In genomic region chr6:160302431-160303082, GRCh38 we compare ENCODE assay signal across 9 cellular contexts. TPM values are rescaled to one million over a fixed set of nuclear protein-coding genes. Genes with fewer than 3 reads are reported as not detected.
DNase-seq lines count a peak whose midpoint lies in the region; TF ChIP-seq lines count a peak whose summit lies in the region.
"Not testable (repeated sequence)": the region's sequence is repeated elsewhere in the genome, so short reads cannot be mapped to it uniquely, and the experiment has no call there.
"Had no signal": no experiment of that assay in that cellular context is flagged by ENCODE, and none has a peak within 500 bp of the region (broad histone marks: within the 10 kb centered on the region; RNA-seq: fewer than 3 reads in every experiment).

No MANE protein-coding gene starts in this region.

- not testable (repeated sequence) for H2AK5ac ChIP-seq in mesendoderm (ENCODE audit: low read length)

- peak overlapping the region; percentile 46 for H3K27ac Mint-ChIP-seq in Calu3 (ENCODE audit: unreplicated experiment)
- peak overlapping the region; percentile 12 for H3K27ac Mint-ChIP-seq in progenitor cell of endocrine pancreas

- BruUV-seq in Calu3 (replicated peaks; lab: Mats Ljungman, UMichigan); mammary epithelial cell (replicated peaks; lab: Mats Ljungman, UMichigan): not testable (repeated sequence)

- DNase-seq in Calu3; mammary epithelial cell; hepatocyte (ENCODE audit: low spot score); progenitor cell of endocrine pancreas (ENCODE audit: low spot score, unreplicated experiment): not testable (repeated sequence)
- peak; percentile 77 for DNase-seq in amniotic epithelial cell (ENCODE audit: low read depth)
- peak; percentile 77 for DNase-seq in fibroblast of the aortic adventitia (ENCODE audit: low read depth)
- peak; percentile 93 for DNase-seq in mesendoderm

- H3K4me2 ChIP-seq in mammary epithelial cell (ENCODE audit: insufficient read depth, low read depth, low read length); hepatocyte; mesendoderm (ENCODE audit: low read length): not testable (repeated sequence)

- not testable (repeated sequence) for H3K4ac ChIP-seq in mesendoderm (ENCODE audit: low read depth, low read length)

- H3K56ac ChIP-seq in mesendoderm (ENCODE audit: low read length), result not testable (repeated sequence)

- H2AFZ ChIP-seq in mammary epithelial cell (ENCODE audit: low read depth, low read length), result peak overlapping the region; percentile 24
- not testable (repeated sequence) for H2AFZ ChIP-seq in hepatocyte

- H2BK5ac ChIP-seq in mesendoderm (ENCODE audit: low read length), result not testable (repeated sequence)

- H3K79me1 ChIP-seq in mesendoderm (ENCODE audit: low read length), result not testable (repeated sequence)

- H3K9me3 Mint-ChIP-seq in Calu3 (ENCODE audit: low read depth, unreplicated experiment) (peaks cover 10% of the 10 kb centered on the region), progenitor cell of endocrine pancreas (ENCODE audit: low read depth) (peaks cover 18% of the 10 kb centered on the region)

- not testable (repeated sequence) for TF ChIP-seq CTCF in Calu3 (IDR thresholded peaks at IDR 0.05; ENCODE audit: unreplicated experiment); mammary epithelial cell (conservative IDR thresholded peaks at IDR 0.05 in 1 of 2, IDR thresholded peaks at IDR 0.05 in 1 of 2; ENCODE audit: extremely low read depth in 1 of 2, insufficient read depth in 1 of 2, low read depth in 1 of 2, low read length in 2 of 2); fibroblast of the aortic adventitia (IDR thresholded peaks at IDR 0.05; ENCODE audit: insufficient read depth, low read length); hepatocyte (IDR thresholded peaks at IDR 0.05; ENCODE audit: poor library complexity); progenitor cell of endocrine pancreas (IDR thresholded peaks at IDR 0.05; ENCODE audit: unreplicated experiment)

- not testable (repeated sequence) for H3K9ac ChIP-seq in mammary epithelial cell (ENCODE audit: insufficient read depth, low read length); mesendoderm (ENCODE audit: low read length)

- H3K79me2 ChIP-seq in mammary epithelial cell (ENCODE audit: insufficient read depth, low read length); hepatocyte; mesendoderm (ENCODE audit: control insufficient read depth, insufficient read depth, low read length): not testable (repeated sequence)

- not testable (repeated sequence) for H3K9me2 ChIP-seq in hepatocyte (replicated peaks; ENCODE audit: insufficient read depth)

- H3K27me3 Mint-ChIP-seq in Calu3 (ENCODE audit: unreplicated experiment); progenitor cell of endocrine pancreas: not testable (repeated sequence)

- not testable (repeated sequence) for H4K8ac ChIP-seq in mesendoderm (ENCODE audit: low read depth, low read length)

- H3K23ac ChIP-seq in mesendoderm (ENCODE audit: low read length), result not testable (repeated sequence)

- H3K36me3 Mint-ChIP-seq in Calu3 (ENCODE audit: insufficient read depth, unreplicated experiment); progenitor cell of endocrine pancreas (ENCODE audit: insufficient read depth): not testable (repeated sequence)

- in situ Hi-C loops in mammary epithelial cell (cut with MboI; ENCODE audit: low sequenced_read_pairs in 2 of 2), result not testable (repeated sequence)

- H3K4me3 Mint-ChIP-seq in Calu3 (ENCODE audit: low read depth, unreplicated experiment); progenitor cell of endocrine pancreas (ENCODE audit: low read depth): not testable (repeated sequence)

- CTCF ChIA-PET in Calu3 (lab: Charles Lee); mammary epithelial cell (lab: Charles Lee; ENCODE audit: low non-redundant PET): not testable (repeated sequence)

- H3K27ac ChIP-seq in mammary epithelial cell (ENCODE audit: insufficient read depth, low read depth, low read length), result not testable (repeated sequence)
- peak overlapping the region; percentile 53 for H3K27ac ChIP-seq in hepatocyte
- H3K27ac ChIP-seq in mesendoderm (ENCODE audit: low read depth, low read length), result peak overlapping the region; percentile 41

- not testable (repeated sequence) for H3K18ac ChIP-seq in mesendoderm (ENCODE audit: low read length)

- H3K9me3 ChIP-seq in mammary epithelial cell (replicated peaks; ENCODE audit: insufficient read depth, low read length); hepatocyte (ENCODE audit: low read depth): not testable (repeated sequence)

- H3K4me1 ChIP-seq in mammary epithelial cell (ENCODE audit: insufficient read depth, low read length), result peaks cover 10% of the 10 kb centered on the region
- H3K4me1 ChIP-seq in hepatocyte (ENCODE audit: insufficient read depth); mesendoderm (ENCODE audit: control insufficient read depth, low read depth, low read length): not testable (repeated sequence)

- H3K36me3 ChIP-seq in mammary epithelial cell (ENCODE audit: insufficient read depth, low read length); hepatocyte (replicated peaks; ENCODE audit: insufficient read depth, low read depth); mesendoderm (ENCODE audit: control insufficient read depth, insufficient read depth, low read length): not testable (repeated sequence)

- H3K4me1 Mint-ChIP-seq in Calu3 (ENCODE audit: low read depth, unreplicated experiment), result peaks cover 48% of the 10 kb centered on the region
- peaks cover 20% of the 10 kb centered on the region for H3K4me1 Mint-ChIP-seq in progenitor cell of endocrine pancreas (ENCODE audit: low read depth)

- 60% methylated on average over 1 of the region's 2 CpGs for WGBS in mammary epithelial cell (ENCODE audit: low coverage, missing lambda C conversion rate)
- 69% methylated on average over 2 of the region's 2 CpGs for WGBS in hepatocyte (ENCODE audit: low lambda C conversion rate, missing lambda C conversion rate)
- no CpG with 5 or more reads among the region's 2 CpGs for WGBS in mesendoderm (ENCODE audit: extremely low coverage, insufficient coverage, low lambda C conversion rate)

- intact Hi-C loops in Calu3 (cut with micrococcal nuclease; ENCODE audit: unreplicated experiment); mammary epithelial cell (cut with micrococcal nuclease): not testable (repeated sequence)

- not testable (repeated sequence) for H3K4me3 ChIP-seq in mammary epithelial cell (replicated peaks in 1 of 3; ENCODE audit: insufficient read depth in 1 of 3, low read depth in 2 of 3, low read length in 3 of 3); fibroblast of the aortic adventitia (ENCODE audit: low read depth, low read length); hepatocyte; mesendoderm (ENCODE audit: low read length)

- not testable (repeated sequence) for H4K5ac ChIP-seq in mesendoderm (ENCODE audit: low read length)

- H2BK120ac ChIP-seq in mesendoderm (ENCODE audit: low read depth, low read length), result not testable (repeated sequence)

- dilution Hi-C loops in mammary epithelial cell (cut with HindIII; ENCODE audit: low sequenced_read_pairs), result not testable (repeated sequence)

- not testable (repeated sequence) for H3K27me3 ChIP-seq in mammary epithelial cell (ENCODE audit: insufficient read depth, low read length); hepatocyte; mesendoderm (ENCODE audit: insufficient read depth, low read length, poor library complexity)

- H4K20me1 ChIP-seq in mammary epithelial cell (ENCODE audit: insufficient read depth, low read length); hepatocyte (ENCODE audit: insufficient read depth, poor library complexity, severe bottlenecking): not testable (repeated sequence)

- not testable (repeated sequence) for H2BK15ac ChIP-seq in mesendoderm (replicated peaks; ENCODE audit: low read depth)

RNA-seq across cellular contexts. Expression of gene SLC22A2, which starts 43.9 kb away (rescaled TPM):
- total RNA-seq in Calu3 (2022), result not detected in 2 replicates
- total RNA-seq in mammary epithelial cell, result not detected
- polyA plus RNA-seq in mammary epithelial cell, result not detected
- polyA minus RNA-seq in mammary epithelial cell, result not detected
- not detected in 2 replicates for total RNA-seq in fibroblast of the aortic adventitia (ENCODE audit: low replicate concordance)
- 0.43 and 1.2 TPM in 2 replicates for total RNA-seq in hepatocyte
- polyA plus RNA-seq in hepatocyte, result 0.57 and 1.5 TPM in 2 replicates
- 2.3 TPM for polyA plus RNA-seq in mesendoderm (2013, experiment 1 of 2)
- polyA plus RNA-seq in mesendoderm (2013, experiment 2 of 2), result 2.2 TPM
- total RNA-seq in progenitor cell of endocrine pancreas, result not detected in 2 replicates
- total RNA-seq: CD4-positive, alpha-beta memory T cell had no signal
- polyA plus RNA-seq: BJ; CD4-positive, alpha-beta memory T cell had no signal

RNA-seq across cellular contexts. Expression of gene SLC22A3, which starts 45.6 kb away (rescaled TPM):
- total RNA-seq in Calu3 (2022) (3.3 and 8.1 TPM in 2 replicates), mammary epithelial cell (1 to 10 TPM in 1 of 2 donors, under 1 TPM in 1; 0.33 to 1.4 TPM), fibroblast of the aortic adventitia (ENCODE audit: low replicate concordance) (0.72 and 1.5 TPM in 2 replicates), hepatocyte (34.3 and 40.3 TPM in 2 replicates), progenitor cell of endocrine pancreas (1.7 and 2.3 TPM in 2 replicates)
- polyA plus RNA-seq in mammary epithelial cell (0.52 TPM), hepatocyte (29.6 and 34.9 TPM in 2 replicates)
- polyA minus RNA-seq in mammary epithelial cell, result not detected
- 7.1 TPM for polyA plus RNA-seq in mesendoderm (2013, experiment 1 of 2)
- polyA plus RNA-seq in mesendoderm (2013, experiment 2 of 2), result 7.9 TPM
- total RNA-seq: CD4-positive, alpha-beta memory T cell had no signal
- polyA plus RNA-seq: BJ had no signal
